Comparison of ENCODE assay signal across 9 cellular contexts in genomic region chr2:200380833-200381542, GRCh38.
DNase-seq lines count a peak whose midpoint lies in the region; ATAC-seq, FAIRE-seq and TF ChIP-seq lines count a peak whose summit lies in the region.
"Had no signal": no experiment of that assay in that cellular context is flagged by ENCODE, and none has a peak within 500 bp of the region (broad histone marks: within the 10 kb centered on the region; RNA-seq: fewer than 3 reads in every experiment).

No MANE protein-coding gene starts in this region.

- H3K4me1 Mint-ChIP-seq in H9: peaks cover 69 to 74% of the 10 kb centered on the region in 2 experiments
- peaks cover 34 to 49% (median 45%) of the 10 kb centered on the region in 3 donors for H3K4me1 Mint-ChIP-seq in T-cell

- H3K27me3 ChIP-seq in BLaER1 treated with 17β-estradiol and CSF1 and Interleukin-3, amounts not matched to agents 10 nM and 100 nM: no peaks in the 10 kb centered on the region
- H3K27me3 ChIP-seq in H9 (ENCODE audit: insufficient read depth, low read length): no peaks in the 10 kb centered on the region
- H3K27me3 ChIP-seq in keratinocyte (ENCODE audit: control insufficient read depth, extremely low read depth, insufficient read depth, low read length): no peaks in the 10 kb centered on the region
- H3K27me3 ChIP-seq: body of pancreas had no signal

- no peak for DNase-seq in H9
- no peak for DNase-seq in T-cell
- no peak for DNase-seq in keratinocyte (ENCODE audit: low read depth, low spot score)
- no peak for DNase-seq in amniotic stem cell (lab: John Stamatoyannopoulos, UW)
- DNase-seq in ureter (ENCODE audit: low spot score): no peak
- DNase-seq: body of pancreas had no signal

- H3K9me1 ChIP-seq in keratinocyte (ENCODE audit: control insufficient read depth, extremely low read depth, insufficient read depth, low read length): no peaks in the 10 kb centered on the region

- no peaks in the 10 kb centered on the region for H3K79me1 ChIP-seq in H9 (ENCODE audit: insufficient read depth, low read depth, low read length, poor library complexity, severe bottlenecking)

- H2BK20ac ChIP-seq in H9 (ENCODE audit: low read depth, low read length, poor library complexity, severe bottlenecking): no peak overlapping the region

- H2BK5ac ChIP-seq in H9 (ENCODE audit: insufficient read length, low read length): no peak overlapping the region

- no peak overlapping the region for H4K5ac ChIP-seq in H9 (ENCODE audit: insufficient read length, low read depth, low read length)

- H3K27me3 Mint-ChIP-seq in H9 (ENCODE audit: low read depth) (no peaks in the 10 kb centered on the region), T-cell (no peaks in the 10 kb centered on the region)

- peaks cover 0 to 5% (median 0%) of the 10 kb centered on the region in 11 experiments; a peak in 3 of 22 replicates for H4K20me1 ChIP-seq in BLaER1 treated with 17β-estradiol and CSF1 and Interleukin-3, amounts not matched to agents 10 nM and 100 nM
- H4K20me1 ChIP-seq in H9 (ENCODE audit: control insufficient read depth, insufficient read depth, insufficient read length): no peaks in the 10 kb centered on the region
- H4K20me1 ChIP-seq in keratinocyte (ENCODE audit: control insufficient read depth, extremely low read depth, insufficient read depth, low read length): no peaks in the 10 kb centered on the region

- H3K23ac ChIP-seq in H9 (ENCODE audit: insufficient read length, low read depth, low read length): no peak overlapping the region

- H2AFZ ChIP-seq in H9 (ENCODE audit: low read length) (no peak overlapping the region), keratinocyte (ENCODE audit: control insufficient read depth, low read length) (peak overlapping the region; percentile 60)

- H3K36me3 ChIP-seq in BLaER1 treated with 17β-estradiol and CSF1 and Interleukin-3, amounts not matched to agents 10 nM and 100 nM: peaks cover 0 to 8% (median 0%) of the 10 kb centered on the region in 11 experiments; a peak in 1 of 22 replicates
- no peaks in the 10 kb centered on the region for H3K36me3 ChIP-seq in keratinocyte (ENCODE audit: control insufficient read depth in 2 of 2, extremely low read depth in 1 of 2, insufficient read depth in 2 of 2, low read length in 2 of 2)

- H2BK15ac ChIP-seq in H9 (ENCODE audit: low read depth, low read length): no peak overlapping the region

- no peak overlapping the region for H3K14ac ChIP-seq in H9 (ENCODE audit: insufficient read depth, low read length)

- H3K4me3 Mint-ChIP-seq in H9 (no peak overlapping the region), T-cell (no peak overlapping the region)

- no peak overlapping the region for H2BK120ac ChIP-seq in H9 (ENCODE audit: low read depth, low read length, poor library complexity, severe bottlenecking)

- CTCF ChIA-PET in T-cell (lab: Charles Lee): no interaction called here

- H3K79me2 ChIP-seq in H9 (ENCODE audit: insufficient read depth, low read length) (peaks cover 14% of the 10 kb centered on the region; the same call in 1 of the 2 replicates), keratinocyte (ENCODE audit: control insufficient read depth, insufficient read depth, low read length) (peaks cover 50% of the 10 kb centered on the region)

- ATAC-seq in T-cell (replicated peaks in 1 of 4) (no peak), HG03432 (IDR thresholded peaks at IDR 0.05; ENCODE audit: unreplicated experiment) (no peak), GM21526 (IDR thresholded peaks at IDR 0.05; ENCODE audit: low FRiP score, unreplicated experiment) (no peak)
- ATAC-seq: body of pancreas had no signal

- H3K23me2 ChIP-seq in H9 (ENCODE audit: insufficient read length, low read depth, low read length, poor library complexity, severe bottlenecking): no peaks in the 10 kb centered on the region

- H3K56ac ChIP-seq in H9 (ENCODE audit: insufficient read length, low read depth, low read length): no peak overlapping the region

- POLR2A ChIA-PET in T-cell (lab: Charles Lee): no interaction called here

- FAIRE-seq in keratinocyte (lab: Jason Lieb, UNC): peak; percentile 75

- dilution Hi-C loops in keratinocyte (cut with MboI; ENCODE audit: extremely low pct_ligation_motif_present, low sequenced_read_pairs): no loop called here

- no peak overlapping the region for H2BK12ac ChIP-seq in H9 (ENCODE audit: insufficient read length, low read depth, low read length)

- no peak overlapping the region for H3K18ac ChIP-seq in H9 (ENCODE audit: insufficient read length, low read depth, low read length)

- no peak overlapping the region for H3K4ac ChIP-seq in H9 (ENCODE audit: low read depth, low read length)

- no peaks in the 10 kb centered on the region for H3K9me3 Mint-ChIP-seq in H9
- H3K9me3 Mint-ChIP-seq in T-cell: no peaks in the 10 kb centered on the region

- no CpG with 5 or more reads among the region's 5 CpGs for WGBS in H9 (ENCODE audit: extremely low coverage, insufficient read length, low lambda C conversion rate)

- H3K27ac ChIP-seq in BLaER1 treated with 17β-estradiol and CSF1 and Interleukin-3, amounts not matched to agents 10 nM and 100 nM: peak overlapping the region in 2 of 11 experiments; percentile 12 to 27; a peak in 5 of 22 replicates
- H3K27ac ChIP-seq in H9 (ENCODE audit: insufficient read length, low read depth, low read length): no peak overlapping the region
- H3K27ac ChIP-seq in keratinocyte (ENCODE audit: control insufficient read depth, insufficient read depth, low read length): peak overlapping the region; percentile 81

- TF ChIP-seq CTCF in H9 (conservative IDR thresholded peaks at IDR 0.05) (no peak), keratinocyte (optimal IDR thresholded peaks at IDR 0.05 in 1 of 3, IDR thresholded peaks at IDR 0.05 in 1 of 3, conservative IDR thresholded peaks at IDR 0.05 in 1 of 3; ENCODE audit: extremely low read depth in 1 of 3, insufficient read depth in 2 of 3, low read length in 3 of 3) (no peak)

- H4K91ac ChIP-seq in H9 (ENCODE audit: insufficient read length, low read depth, low read length): no peak overlapping the region

- H3T11ph ChIP-seq in H9 (ENCODE audit: low read length): no peak overlapping the region

- H3K36me3 Mint-ChIP-seq in H9 (ENCODE audit: insufficient read depth in 1 of 3, low read depth in 3 of 3) (no peaks in the 10 kb centered on the region; a peak in 1 of 7 replicates), T-cell (no peaks in the 10 kb centered on the region)

- peak overlapping the region; percentile 21 to 72 (median 44); a peak in 21 of 22 replicates for H3K4me2 ChIP-seq in BLaER1 treated with 17β-estradiol and CSF1 and Interleukin-3, amounts not matched to agents 10 nM and 100 nM
- no peak overlapping the region for H3K4me2 ChIP-seq in H9 (ENCODE audit: insufficient read depth, insufficient read length, low read length)
- peak overlapping the region; percentile 76 for H3K4me2 ChIP-seq in keratinocyte (ENCODE audit: control insufficient read depth, extremely low read depth, insufficient read depth, low read depth, low read length)

- H3K27ac Mint-ChIP-seq in H9 (peak overlapping the region; percentile 20 to 82 (median 41); a peak in 5 of 7 replicates), T-cell (peak overlapping the region; percentile 61 to 81)

- no peak overlapping the region for H3K9ac ChIP-seq in BLaER1 treated with 17β-estradiol and CSF1 and Interleukin-3, amounts not matched to agents 10 nM and 100 nM
- no peak overlapping the region for H3K9ac ChIP-seq in H9 (ENCODE audit: extremely low read depth, insufficient read length, low read length)
- H3K9ac ChIP-seq in keratinocyte (ENCODE audit: control insufficient read depth, extremely low read depth, insufficient read depth, low read length): no peak overlapping the region

- no peak overlapping the region for H2AK5ac ChIP-seq in H9 (ENCODE audit: insufficient read length, low read length)

- peaks cover 25 to 39% (median 32%) of the 10 kb centered on the region in 10 experiments for H3K4me1 ChIP-seq in BLaER1 treated with 17β-estradiol and CSF1 and Interleukin-3, amounts not matched to agents 10 nM and 100 nM
- H3K4me1 ChIP-seq in H9 (ENCODE audit: insufficient read depth, low read length) (peaks cover 28% of the 10 kb centered on the region), keratinocyte (ENCODE audit: control insufficient read depth, extremely low read depth, insufficient read depth, low read length) (peaks cover 39% of the 10 kb centered on the region)

- peaks cover 0 to 4% (median 0%) of the 10 kb centered on the region in 11 experiments; a peak in 2 of 22 replicates for H3K9me3 ChIP-seq in BLaER1 treated with 17β-estradiol and CSF1 and Interleukin-3, amounts not matched to agents 10 nM and 100 nM (replicated peaks in 1 of 11)
- H3K9me3 ChIP-seq in H9 (ENCODE audit: control insufficient read depth, low read depth, low read length) (no peaks in the 10 kb centered on the region), keratinocyte (ENCODE audit: control insufficient read depth, low read depth, low read length) (no peaks in the 10 kb centered on the region)
- H3K9me3 ChIP-seq: body of pancreas had no signal

- H3K4me3 ChIP-seq in BLaER1 treated with 17β-estradiol and CSF1 and Interleukin-3, amounts not matched to agents 10 nM and 100 nM: no peak overlapping the region
- peak overlapping the region in 1 of 3 experiments; percentile 45 for H3K4me3 ChIP-seq in keratinocyte (ENCODE audit: control insufficient read depth in 2 of 3, extremely low read depth in 1 of 3, insufficient read depth in 2 of 3, low read depth in 1 of 3, low read length in 3 of 3)
- H3K4me3 ChIP-seq: body of pancreas had no signal

- no peak overlapping the region for H4K8ac ChIP-seq in H9 (replicated peaks; ENCODE audit: insufficient read length, low read depth, low read length)
